ENCODE assay signal across 15 cellular contexts in the genomic region with DNA sequence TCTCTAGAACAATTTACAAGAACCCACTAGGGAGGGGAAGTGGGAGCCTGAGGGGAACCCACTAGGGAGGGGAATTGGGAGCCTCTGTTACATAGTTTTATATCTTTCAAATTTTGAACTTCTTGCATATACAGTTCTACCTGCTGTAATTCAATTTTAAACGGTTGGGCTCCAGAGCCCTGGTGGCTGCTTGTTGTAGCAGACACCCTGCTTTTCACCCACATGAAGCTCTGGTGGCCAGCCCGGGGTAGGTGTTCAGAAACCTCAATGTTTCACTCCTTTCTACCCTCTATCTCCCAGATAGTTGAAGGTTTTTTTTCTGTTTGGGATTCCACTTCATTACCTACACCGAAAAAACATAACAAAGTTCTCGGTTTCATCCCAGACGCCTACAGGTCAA.
"Had no signal": no experiment of that assay in that cellular context is flagged by ENCODE, and none has a peak within 500 bp of the region (broad histone marks: within the 10 kb centered on the region; RNA-seq: fewer than 3 reads in every experiment).

No MANE protein-coding gene starts in this region.

- H3K9me3 Mint-ChIP-seq: activated naive CD8-positive, alpha-beta T cell treated with anti-CD3 and anti-CD28 coated beads for 36 hours; activated T-cell treated with anti-CD3 and anti-CD28 coated beads, Interleukin-2, amount 50 U/mL, for 72 hours had no signal

- DNase-seq: activated gamma-delta T cell; activated naive CD8-positive, alpha-beta T cell treated with anti-CD3 and anti-CD28 coated beads for 36 hours; activated T-cell treated with anti-CD3 and anti-CD28 coated beads, Interleukin-2, amount 50 U/mL, for 72 hours; effector memory CD4-positive, alpha-beta T cell; foreskin keratinocyte; glutamatergic neuron; hypothalamus; left ventricle myocardium inferior; naive B cell; stimulated activated CD4-positive, alpha-beta T cell treated with anti-CD3 and anti-CD28 coated beads, Interleukin-4, amount 100 ng/mL, for 24 hours; stimulated activated naive CD4-positive, alpha-beta T cell treated with Interleukin-2 at 50 U/mL for 16 hours; substantia nigra; transverse colon had no signal

- H3K4me3 ChIP-seq: skin epidermis had no signal

- H3K36me3 ChIP-seq: left ventricle myocardium inferior, right atrium auricular region, transverse colon had no signal

- H3K27ac ChIP-seq: foreskin keratinocyte, left ventricle myocardium inferior, right atrium auricular region, skin epidermis, transverse colon had no signal

- H3K9me3 ChIP-seq: left ventricle myocardium inferior, right atrium auricular region, transverse colon had no signal

- H3K4me3 Mint-ChIP-seq: activated naive CD8-positive, alpha-beta T cell treated with anti-CD3 and anti-CD28 coated beads for 36 hours had no signal

- H3K27ac Mint-ChIP-seq: activated naive CD8-positive, alpha-beta T cell treated with anti-CD3 and anti-CD28 coated beads for 36 hours; activated T-cell treated with anti-CD3 and anti-CD28 coated beads, Interleukin-2, amount 50 U/mL, for 72 hours had no signal
